17 cellular contexts compared by ENCODE assay signal in genomic region chr7:35825984-35826383, GRCh38. TPM values are rescaled to one million over a fixed set of nuclear protein-coding genes. Genes with fewer than 3 reads are reported as not detected.
A peak's percentile ranks its signal among the peaks of the same experiment; 100 is the strongest.
DNase-seq lines count a peak whose midpoint lies in the region; ATAC-seq, FAIRE-seq and TF ChIP-seq lines count a peak whose summit lies in the region.
"Had no signal": no experiment of that assay in that cellular context is flagged by ENCODE, and none has a peak within 500 bp of the region (broad histone marks: within the 10 kb centered on the region; RNA-seq: fewer than 3 reads in every experiment).

No MANE protein-coding gene starts in this region.

- peaks cover 0 to under 1% of the 10 kb centered on the region in 2 experiments for H3K9me3 ChIP-seq in CD4-positive, CD25-positive, alpha-beta regulatory T cell (ENCODE audit: control insufficient read depth in 2 of 2, low read length in 2 of 2)
- H3K9me3 ChIP-seq in RWPE2 (ENCODE audit: severe bottlenecking) (no peaks in the 10 kb centered on the region), keratinocyte (ENCODE audit: control insufficient read depth, low read depth, low read length) (no peaks in the 10 kb centered on the region)
- H3K9me3 ChIP-seq: HAP-1 had no signal

- no peaks in the 10 kb centered on the region for H3K27me3 ChIP-seq in CD4-positive, CD25-positive, alpha-beta regulatory T cell (ENCODE audit: control insufficient read depth, insufficient read depth, low read length)
- H3K27me3 ChIP-seq in RWPE2 (ENCODE audit: insufficient read depth, poor library complexity, severe bottlenecking) (no peaks in the 10 kb centered on the region), keratinocyte (ENCODE audit: control insufficient read depth, extremely low read depth, insufficient read depth, low read length) (no peaks in the 10 kb centered on the region)

- peaks cover 37% of the 10 kb centered on the region for H3K4me1 ChIP-seq in CD4-positive, CD25-positive, alpha-beta regulatory T cell (ENCODE audit: control insufficient read depth, insufficient read depth, low read length, poor library complexity, severe bottlenecking)
- peaks cover 54% of the 10 kb centered on the region for H3K4me1 ChIP-seq in RWPE2 (ENCODE audit: insufficient read depth, poor library complexity, severe bottlenecking)
- H3K4me1 ChIP-seq in keratinocyte (ENCODE audit: control insufficient read depth, extremely low read depth, insufficient read depth, low read length): peaks cover 23% of the 10 kb centered on the region

- no peak overlapping the region for H3K27ac ChIP-seq in CD4-positive, CD25-positive, alpha-beta regulatory T cell (ENCODE audit: insufficient read depth, low read length, poor library complexity, severe bottlenecking)
- peak overlapping the region; percentile 76 for H3K27ac ChIP-seq in RWPE2 (ENCODE audit: poor library complexity, severe bottlenecking)
- no peak overlapping the region for H3K27ac ChIP-seq in keratinocyte (ENCODE audit: control insufficient read depth, insufficient read depth, low read length)

- H4K20me1 ChIP-seq in keratinocyte (ENCODE audit: control insufficient read depth, extremely low read depth, insufficient read depth, low read length): no peaks in the 10 kb centered on the region

- no peak overlapping the region for H3K9ac ChIP-seq in keratinocyte (ENCODE audit: control insufficient read depth, extremely low read depth, insufficient read depth, low read length)

- H3K4me3 ChIP-seq in CD4-positive, CD25-positive, alpha-beta regulatory T cell (ENCODE audit: low read depth, low read length): peak overlapping the region; percentile 28
- H3K4me3 ChIP-seq in RWPE2 (ENCODE audit: severe bottlenecking): no peak overlapping the region
- no peak overlapping the region for H3K4me3 ChIP-seq in keratinocyte (ENCODE audit: control insufficient read depth in 2 of 3, extremely low read depth in 1 of 3, insufficient read depth in 2 of 3, low read depth in 1 of 3, low read length in 3 of 3)
- H3K4me3 ChIP-seq: HAP-1 had no signal

- no peaks in the 10 kb centered on the region for H3K27me3 Mint-ChIP-seq in CD4-positive, CD25-positive, alpha-beta regulatory T cell
- no peaks in the 10 kb centered on the region for H3K27me3 Mint-ChIP-seq in activated naive CD8-positive, alpha-beta T cell treated with anti-CD3 and anti-CD28 coated beads for 36 hours

- no peak for ATAC-seq in CD4-positive, CD25-positive, alpha-beta regulatory T cell (ENCODE audit: low read depth in 2 of 2)
- ATAC-seq in RWPE2 (ENCODE audit: low read depth): no peak
- ATAC-seq: CD8-positive, alpha-beta T cell had no signal

- no peak overlapping the region for H2AFZ ChIP-seq in keratinocyte (ENCODE audit: control insufficient read depth, low read length)

- peaks cover 9% of the 10 kb centered on the region for H3K36me3 Mint-ChIP-seq in CD4-positive, CD25-positive, alpha-beta regulatory T cell
- peaks cover 19% of the 10 kb centered on the region for H3K36me3 Mint-ChIP-seq in activated naive CD8-positive, alpha-beta T cell treated with anti-CD3 and anti-CD28 coated beads for 36 hours

- DNase-seq in CD4-positive, CD25-positive, alpha-beta regulatory T cell: no peak
- DNase-seq in EH (ENCODE audit: low read depth) (peak; percentile 36), RWPE2 (ENCODE audit: low spot score) (no peak), keratinocyte (ENCODE audit: low read depth, low spot score) (no peak), germinal center (ENCODE audit: low spot score) (no peak), putamen (ENCODE audit: low spot score) (no peak)
- DNase-seq in activated naive CD8-positive, alpha-beta T cell treated with anti-CD3 and anti-CD28 coated beads for 36 hours: no peak
- DNase-seq: C1 segment of cervical spinal cord; Caco-2; CD8-positive, alpha-beta T cell; DMS153; DND-41; GF-D8; GOT3 had no signal

- peaks cover 0 to 2% (median 0%) of the 10 kb centered on the region in 7 donors for H3K9me3 Mint-ChIP-seq in CD4-positive, CD25-positive, alpha-beta regulatory T cell
- peaks cover 7% of the 10 kb centered on the region for H3K9me3 Mint-ChIP-seq in activated naive CD8-positive, alpha-beta T cell treated with anti-CD3 and anti-CD28 coated beads for 36 hours

- H3K27ac Mint-ChIP-seq in CD4-positive, CD25-positive, alpha-beta regulatory T cell: no peak overlapping the region
- H3K27ac Mint-ChIP-seq in activated naive CD8-positive, alpha-beta T cell treated with anti-CD3 and anti-CD28 coated beads for 36 hours: no peak overlapping the region
- H3K27ac Mint-ChIP-seq: CD8-positive, alpha-beta T cell had no signal

- peaks cover 30 to 51% (median 36%) of the 10 kb centered on the region in 4 donors for H3K4me1 Mint-ChIP-seq in CD4-positive, CD25-positive, alpha-beta regulatory T cell
- peaks cover 39% of the 10 kb centered on the region for H3K4me1 Mint-ChIP-seq in activated naive CD8-positive, alpha-beta T cell treated with anti-CD3 and anti-CD28 coated beads for 36 hours

- no peaks in the 10 kb centered on the region for H3K36me3 ChIP-seq in CD4-positive, CD25-positive, alpha-beta regulatory T cell (ENCODE audit: control insufficient read depth, insufficient read depth, low read length)
- H3K36me3 ChIP-seq in RWPE2 (ENCODE audit: low read depth) (no peaks in the 10 kb centered on the region), keratinocyte (ENCODE audit: control insufficient read depth in 2 of 2, extremely low read depth in 1 of 2, insufficient read depth in 2 of 2, low read length in 2 of 2) (no peaks in the 10 kb centered on the region)
- H3K36me3 ChIP-seq: HAP-1 had no signal

- H3K4me3 Mint-ChIP-seq in CD4-positive, CD25-positive, alpha-beta regulatory T cell: no peak overlapping the region
- H3K4me3 Mint-ChIP-seq in activated naive CD8-positive, alpha-beta T cell treated with anti-CD3 and anti-CD28 coated beads for 36 hours: no peak overlapping the region
- H3K4me3 Mint-ChIP-seq: CD8-positive, alpha-beta T cell had no signal

- peaks cover 96% of the 10 kb centered on the region for H3K79me2 ChIP-seq in keratinocyte (ENCODE audit: control insufficient read depth, insufficient read depth, low read length)

- peak overlapping the region; percentile 19 for H3K4me2 ChIP-seq in keratinocyte (ENCODE audit: control insufficient read depth, extremely low read depth, insufficient read depth, low read depth, low read length)

- TF ChIP-seq CTCF in RWPE2 (IDR thresholded peaks at IDR 0.05; ENCODE audit: poor library complexity, severe bottlenecking): no peak
- TF ChIP-seq CTCF in keratinocyte (optimal IDR thresholded peaks at IDR 0.05 in 1 of 3, IDR thresholded peaks at IDR 0.05 in 1 of 3, conservative IDR thresholded peaks at IDR 0.05 in 1 of 3; ENCODE audit: extremely low read depth in 1 of 3, insufficient read depth in 2 of 3, low read length in 3 of 3): no peak

- dilution Hi-C loops in keratinocyte (cut with MboI; ENCODE audit: extremely low pct_ligation_motif_present, low sequenced_read_pairs): no loop called here

- FAIRE-seq in keratinocyte (lab: Jason Lieb, UNC): no peak
- FAIRE-seq: GM12891, GM18507 had no signal

- no peaks in the 10 kb centered on the region for H3K9me1 ChIP-seq in keratinocyte (ENCODE audit: control insufficient read depth, extremely low read depth, insufficient read depth, low read length)

RNA-seq across cellular contexts. Expression of gene SEPTIN7, which starts 25.1 kb away (rescaled TPM):
- 226 TPM for total RNA-seq in CD4-positive, CD25-positive, alpha-beta regulatory T cell
- polyA plus RNA-seq in CD4-positive, CD25-positive, alpha-beta regulatory T cell: 100 to 1,000 TPM; 401 to 541 (median 486) TPM
- polyA plus RNA-seq in keratinocyte: 158 to 284 TPM (median 173 TPM) in 3 replicates
- 560 TPM for polyA plus RNA-seq in keratinocyte (2011; ENCODE audit: low read depth)
- 113 and 242 TPM in 2 replicates for polyA plus RNA-seq in keratinocyte (2011; cell fraction: cytosol; rRNA removed)
- 117 and 173 TPM in 2 replicates for polyA plus RNA-seq in keratinocyte (2011; cell fraction: nucleus; rRNA removed)
- 148 and 213 TPM in 2 replicates for polyA plus RNA-seq in keratinocyte (2012; ENCODE audit: low replicate concordance)
- 23.1 to 180 TPM (median 92.1 TPM) in 3 replicates for polyA minus RNA-seq in keratinocyte
- 84.8 TPM for polyA minus RNA-seq in keratinocyte (2011; cell fraction: cytosol; rRNA and poly(A)+ RNA removed)
- polyA minus RNA-seq in keratinocyte (2011; cell fraction: nucleus; rRNA and poly(A)+ RNA removed): 57.4 and 108 TPM in 2 replicates
- 100 to 1,000 TPM; 245 to 256 TPM for total RNA-seq in activated naive CD8-positive, alpha-beta T cell treated with anti-CD3 and anti-CD28 coated beads for 36 hours
